Comparison of ENCODE assay signal across 1 cellular context in the genomic region with DNA sequence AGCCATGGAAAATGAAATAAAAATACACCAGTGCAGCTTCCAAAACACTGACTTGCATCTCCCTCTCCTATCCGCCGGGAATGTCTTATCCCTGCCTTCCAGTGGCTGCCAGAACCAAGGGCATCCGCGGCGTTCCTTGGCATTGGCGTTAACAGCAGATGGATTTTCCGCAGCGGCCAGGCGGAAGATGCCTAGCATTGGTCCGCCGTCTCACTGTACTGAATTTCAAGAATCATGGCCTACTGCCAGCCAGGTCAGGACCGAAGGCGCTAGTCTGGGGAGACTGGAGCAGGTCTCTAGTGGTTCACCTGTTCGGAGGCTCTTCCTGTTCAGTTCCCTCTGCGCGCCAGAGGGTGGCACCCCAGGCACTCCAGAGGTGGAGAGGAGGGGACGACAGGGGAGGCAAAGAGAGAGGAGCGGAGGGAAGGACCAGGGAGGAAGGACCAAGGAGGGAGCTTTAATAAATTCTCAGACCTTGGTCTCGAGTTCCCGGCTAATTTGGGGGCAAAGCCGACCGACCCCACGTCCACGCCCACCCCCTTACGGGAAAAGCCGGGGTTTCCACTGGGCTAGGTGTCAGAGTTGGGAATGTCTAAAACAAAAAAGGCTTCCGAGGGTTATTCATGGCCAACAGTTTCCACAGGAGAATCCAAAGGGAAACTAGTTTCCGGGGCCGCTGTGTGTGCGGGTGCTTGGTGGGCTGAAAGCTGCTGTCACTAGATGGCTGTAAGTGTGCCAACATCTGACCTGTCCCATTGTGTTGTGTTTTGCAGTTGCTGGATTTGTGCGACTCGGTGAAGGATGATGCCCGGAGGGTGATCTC.
TF ChIP-seq lines count a peak whose summit lies in the region.

No MANE protein-coding gene starts in this region.

TF ChIP-seq in HepG2, 621 proteins besides CTCF, POLR2A, EP300 and RAD21 (continued from another document and continues in another):
- TF ChIP-seq, protein P1, sequence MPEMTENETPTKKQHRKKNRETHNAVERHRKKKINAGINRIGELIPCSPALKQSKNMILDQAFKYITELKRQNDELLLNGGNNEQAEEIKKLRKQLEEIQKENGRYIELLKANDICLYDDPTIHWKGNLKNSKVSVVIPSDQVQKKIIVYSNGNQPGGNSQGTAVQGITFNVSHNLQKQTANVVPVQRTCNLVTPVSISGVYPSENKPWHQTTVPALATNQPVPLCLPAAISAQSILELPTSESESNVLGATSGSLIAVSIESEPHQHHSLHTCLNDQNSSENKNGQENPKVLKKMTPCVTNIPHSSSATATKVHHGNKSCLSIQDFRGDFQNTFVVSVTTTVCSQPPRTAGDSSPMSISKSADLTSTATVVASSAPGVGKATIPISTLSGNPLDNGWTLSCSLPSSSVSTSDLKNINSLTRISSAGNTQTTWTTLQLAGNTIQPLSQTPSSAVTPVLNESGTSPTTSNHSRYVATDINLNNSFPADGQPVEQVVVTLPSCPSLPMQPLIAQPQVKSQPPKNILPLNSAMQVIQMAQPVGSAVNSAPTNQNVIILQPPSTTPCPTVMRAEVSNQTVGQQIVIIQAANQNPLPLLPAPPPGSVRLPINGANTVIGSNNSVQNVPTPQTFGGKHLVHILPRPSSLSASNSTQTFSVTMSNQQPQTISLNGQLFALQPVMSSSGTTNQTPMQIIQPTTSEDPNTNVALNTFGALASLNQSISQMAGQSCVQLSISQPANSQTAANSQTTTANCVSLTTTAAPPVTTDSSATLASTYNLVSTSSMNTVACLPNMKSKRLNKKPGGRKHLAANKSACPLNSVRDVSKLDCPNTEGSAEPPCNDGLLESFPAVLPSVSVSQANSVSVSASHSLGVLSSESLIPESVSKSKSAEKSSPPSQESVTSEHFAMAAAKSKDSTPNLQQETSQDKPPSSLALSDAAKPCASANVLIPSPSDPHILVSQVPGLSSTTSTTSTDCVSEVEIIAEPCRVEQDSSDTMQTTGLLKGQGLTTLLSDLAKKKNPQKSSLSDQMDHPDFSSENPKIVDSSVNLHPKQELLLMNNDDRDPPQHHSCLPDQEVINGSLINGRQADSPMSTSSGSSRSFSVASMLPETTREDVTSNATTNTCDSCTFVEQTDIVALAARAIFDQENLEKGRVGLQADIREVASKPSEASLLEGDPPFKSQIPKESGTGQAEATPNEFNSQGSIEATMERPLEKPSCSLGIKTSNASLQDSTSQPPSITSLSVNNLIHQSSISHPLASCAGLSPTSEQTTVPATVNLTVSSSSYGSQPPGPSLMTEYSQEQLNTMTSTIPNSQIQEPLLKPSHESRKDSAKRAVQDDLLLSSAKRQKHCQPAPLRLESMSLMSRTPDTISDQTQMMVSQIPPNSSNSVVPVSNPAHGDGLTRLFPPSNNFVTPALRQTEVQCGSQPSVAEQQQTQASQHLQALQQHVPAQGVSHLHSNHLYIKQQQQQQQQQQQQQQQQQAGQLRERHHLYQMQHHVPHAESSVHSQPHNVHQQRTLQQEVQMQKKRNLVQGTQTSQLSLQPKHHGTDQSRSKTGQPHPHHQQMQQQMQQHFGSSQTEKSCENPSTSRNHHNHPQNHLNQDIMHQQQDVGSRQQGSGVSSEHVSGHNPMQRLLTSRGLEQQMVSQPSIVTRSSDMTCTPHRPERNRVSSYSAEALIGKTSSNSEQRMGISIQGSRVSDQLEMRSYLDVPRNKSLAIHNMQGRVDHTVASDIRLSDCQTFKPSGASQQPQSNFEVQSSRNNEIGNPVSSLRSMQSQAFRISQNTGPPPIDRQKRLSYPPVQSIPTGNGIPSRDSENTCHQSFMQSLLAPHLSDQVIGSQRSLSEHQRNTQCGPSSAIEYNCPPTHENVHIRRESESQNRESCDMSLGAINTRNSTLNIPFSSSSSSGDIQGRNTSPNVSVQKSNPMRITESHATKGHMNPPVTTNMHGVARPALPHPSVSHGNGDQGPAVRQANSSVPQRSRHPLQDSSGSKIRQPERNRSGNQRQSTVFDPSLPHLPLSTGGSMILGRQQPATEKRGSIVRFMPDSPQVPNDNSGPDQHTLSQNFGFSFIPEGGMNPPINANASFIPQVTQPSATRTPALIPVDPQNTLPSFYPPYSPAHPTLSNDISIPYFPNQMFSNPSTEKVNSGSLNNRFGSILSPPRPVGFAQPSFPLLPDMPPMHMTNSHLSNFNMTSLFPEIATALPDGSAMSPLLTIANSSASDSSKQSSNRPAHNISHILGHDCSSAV (CRISPR knock-in tag; IDR thresholded peaks at IDR 0.05; ENCODE audit: borderline replicate concordance), result no peak
- TF ChIP-seq SP2 (CRISPR knock-in tag; IDR thresholded peaks at IDR 0.05) (no peak), SIX1 (CRISPR knock-in tag; IDR thresholded peaks at IDR 0.05; ENCODE audit: borderline replicate concordance) (no peak), ZNF33B (CRISPR knock-in tag; IDR thresholded peaks at IDR 0.05) (no peak), HOXA5 (CRISPR knock-in tag; IDR thresholded peaks at IDR 0.05) (peak; percentile 28; the same call in 1 of the 2 replicates), DPF2 (CRISPR knock-in tag; IDR thresholded peaks at IDR 0.05; ENCODE audit: borderline replicate concordance, low read depth) (no peak), ELF4 (CRISPR knock-in tag; IDR thresholded peaks at IDR 0.05; ENCODE audit: borderline replicate concordance) (no peak), KLF15 (CRISPR knock-in tag; IDR thresholded peaks at IDR 0.05; ENCODE audit: borderline replicate concordance) (no peak), ZNF768 (CRISPR knock-in tag; IDR thresholded peaks at IDR 0.05) (0 out of 2 replicates have a peak, but pooled peaks have one; percentile 19), BRCA1 (CRISPR knock-in tag; IDR thresholded peaks at IDR 0.05) (no peak), ATF7 (IDR thresholded peaks at IDR 0.05) (no peak), ATF7 (CRISPR knock-in tag; IDR thresholded peaks at IDR 0.05) (no peak), DMAP1 (CRISPR knock-in tag; IDR thresholded peaks at IDR 0.05) (no peak), ZNF629 (CRISPR knock-in tag; conservative IDR thresholded peaks at IDR 0.05) (no peak)
- TF ChIP-seq, protein P2, sequence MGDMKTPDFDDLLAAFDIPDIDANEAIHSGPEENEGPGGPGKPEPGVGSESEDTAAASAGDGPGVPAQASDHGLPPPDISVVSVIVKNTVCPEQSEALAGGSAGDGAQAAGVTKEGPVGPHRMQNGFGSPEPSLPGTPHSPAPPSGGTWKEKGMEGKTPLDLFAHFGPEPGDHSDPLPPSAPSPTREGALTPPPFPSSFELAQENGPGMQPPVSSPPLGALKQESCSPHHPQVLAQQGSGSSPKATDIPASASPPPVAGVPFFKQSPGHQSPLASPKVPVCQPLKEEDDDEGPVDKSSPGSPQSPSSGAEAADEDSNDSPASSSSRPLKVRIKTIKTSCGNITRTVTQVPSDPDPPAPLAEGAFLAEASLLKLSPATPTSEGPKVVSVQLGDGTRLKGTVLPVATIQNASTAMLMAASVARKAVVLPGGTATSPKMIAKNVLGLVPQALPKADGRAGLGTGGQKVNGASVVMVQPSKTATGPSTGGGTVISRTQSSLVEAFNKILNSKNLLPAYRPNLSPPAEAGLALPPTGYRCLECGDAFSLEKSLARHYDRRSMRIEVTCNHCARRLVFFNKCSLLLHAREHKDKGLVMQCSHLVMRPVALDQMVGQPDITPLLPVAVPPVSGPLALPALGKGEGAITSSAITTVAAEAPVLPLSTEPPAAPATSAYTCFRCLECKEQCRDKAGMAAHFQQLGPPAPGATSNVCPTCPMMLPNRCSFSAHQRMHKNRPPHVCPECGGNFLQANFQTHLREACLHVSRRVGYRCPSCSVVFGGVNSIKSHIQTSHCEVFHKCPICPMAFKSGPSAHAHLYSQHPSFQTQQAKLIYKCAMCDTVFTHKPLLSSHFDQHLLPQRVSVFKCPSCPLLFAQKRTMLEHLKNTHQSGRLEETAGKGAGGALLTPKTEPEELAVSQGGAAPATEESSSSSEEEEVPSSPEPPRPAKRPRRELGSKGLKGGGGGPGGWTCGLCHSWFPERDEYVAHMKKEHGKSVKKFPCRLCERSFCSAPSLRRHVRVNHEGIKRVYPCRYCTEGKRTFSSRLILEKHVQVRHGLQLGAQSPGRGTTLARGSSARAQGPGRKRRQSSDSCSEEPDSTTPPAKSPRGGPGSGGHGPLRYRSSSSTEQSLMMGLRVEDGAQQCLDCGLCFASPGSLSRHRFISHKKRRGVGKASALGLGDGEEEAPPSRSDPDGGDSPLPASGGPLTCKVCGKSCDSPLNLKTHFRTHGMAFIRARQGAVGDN (CRISPR knock-in tag; IDR thresholded peaks at IDR 0.05), result peak; percentile 63
- TF ChIP-seq, protein P3, sequence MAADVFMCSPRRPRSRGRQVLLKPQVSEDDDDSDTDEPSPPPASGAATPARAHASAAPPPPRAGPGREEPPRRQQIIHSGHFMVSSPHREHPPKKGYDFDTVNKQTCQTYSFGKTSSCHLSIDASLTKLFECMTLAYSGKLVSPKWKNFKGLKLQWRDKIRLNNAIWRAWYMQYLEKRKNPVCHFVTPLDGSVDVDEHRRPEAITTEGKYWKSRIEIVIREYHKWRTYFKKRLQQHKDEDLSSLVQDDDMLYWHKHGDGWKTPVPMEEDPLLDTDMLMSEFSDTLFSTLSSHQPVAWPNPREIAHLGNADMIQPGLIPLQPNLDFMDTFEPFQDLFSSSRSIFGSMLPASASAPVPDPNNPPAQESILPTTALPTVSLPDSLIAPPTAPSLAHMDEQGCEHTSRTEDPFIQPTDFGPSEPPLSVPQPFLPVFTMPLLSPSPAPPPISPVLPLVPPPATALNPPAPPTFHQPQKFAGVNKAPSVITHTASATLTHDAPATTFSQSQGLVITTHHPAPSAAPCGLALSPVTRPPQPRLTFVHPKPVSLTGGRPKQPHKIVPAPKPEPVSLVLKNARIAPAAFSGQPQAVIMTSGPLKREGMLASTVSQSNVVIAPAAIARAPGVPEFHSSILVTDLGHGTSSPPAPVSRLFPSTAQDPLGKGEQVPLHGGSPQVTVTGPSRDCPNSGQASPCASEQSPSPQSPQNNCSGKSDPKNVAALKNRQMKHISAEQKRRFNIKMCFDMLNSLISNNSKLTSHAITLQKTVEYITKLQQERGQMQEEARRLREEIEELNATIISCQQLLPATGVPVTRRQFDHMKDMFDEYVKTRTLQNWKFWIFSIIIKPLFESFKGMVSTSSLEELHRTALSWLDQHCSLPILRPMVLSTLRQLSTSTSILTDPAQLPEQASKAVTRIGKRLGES (CRISPR knock-in tag; IDR thresholded peaks at IDR 0.05; ENCODE audit: borderline replicate concordance), result no peak
- TF ChIP-seq, protein P4, sequence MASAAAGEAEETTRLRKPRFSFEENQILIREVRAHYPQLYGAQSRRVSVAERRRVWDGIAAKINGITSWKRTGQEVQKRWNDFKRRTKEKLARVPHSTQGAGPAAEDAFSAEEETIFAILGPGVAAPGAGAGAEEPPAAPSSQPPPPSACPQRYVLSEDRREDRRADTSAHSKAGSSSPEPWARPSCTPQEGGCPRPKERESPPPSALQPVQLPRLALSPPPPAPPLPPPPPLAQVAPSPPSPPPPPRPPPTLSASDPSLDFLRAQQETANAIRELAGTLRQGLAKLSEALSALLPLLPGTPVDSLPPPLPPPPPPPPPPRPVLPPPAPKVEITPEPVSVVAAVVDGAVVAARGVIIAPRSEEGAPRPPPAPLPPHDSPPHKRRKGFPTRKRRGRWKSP (CRISPR knock-in tag; IDR thresholded peaks at IDR 0.05), result no peak
- TF ChIP-seq, protein P5, sequence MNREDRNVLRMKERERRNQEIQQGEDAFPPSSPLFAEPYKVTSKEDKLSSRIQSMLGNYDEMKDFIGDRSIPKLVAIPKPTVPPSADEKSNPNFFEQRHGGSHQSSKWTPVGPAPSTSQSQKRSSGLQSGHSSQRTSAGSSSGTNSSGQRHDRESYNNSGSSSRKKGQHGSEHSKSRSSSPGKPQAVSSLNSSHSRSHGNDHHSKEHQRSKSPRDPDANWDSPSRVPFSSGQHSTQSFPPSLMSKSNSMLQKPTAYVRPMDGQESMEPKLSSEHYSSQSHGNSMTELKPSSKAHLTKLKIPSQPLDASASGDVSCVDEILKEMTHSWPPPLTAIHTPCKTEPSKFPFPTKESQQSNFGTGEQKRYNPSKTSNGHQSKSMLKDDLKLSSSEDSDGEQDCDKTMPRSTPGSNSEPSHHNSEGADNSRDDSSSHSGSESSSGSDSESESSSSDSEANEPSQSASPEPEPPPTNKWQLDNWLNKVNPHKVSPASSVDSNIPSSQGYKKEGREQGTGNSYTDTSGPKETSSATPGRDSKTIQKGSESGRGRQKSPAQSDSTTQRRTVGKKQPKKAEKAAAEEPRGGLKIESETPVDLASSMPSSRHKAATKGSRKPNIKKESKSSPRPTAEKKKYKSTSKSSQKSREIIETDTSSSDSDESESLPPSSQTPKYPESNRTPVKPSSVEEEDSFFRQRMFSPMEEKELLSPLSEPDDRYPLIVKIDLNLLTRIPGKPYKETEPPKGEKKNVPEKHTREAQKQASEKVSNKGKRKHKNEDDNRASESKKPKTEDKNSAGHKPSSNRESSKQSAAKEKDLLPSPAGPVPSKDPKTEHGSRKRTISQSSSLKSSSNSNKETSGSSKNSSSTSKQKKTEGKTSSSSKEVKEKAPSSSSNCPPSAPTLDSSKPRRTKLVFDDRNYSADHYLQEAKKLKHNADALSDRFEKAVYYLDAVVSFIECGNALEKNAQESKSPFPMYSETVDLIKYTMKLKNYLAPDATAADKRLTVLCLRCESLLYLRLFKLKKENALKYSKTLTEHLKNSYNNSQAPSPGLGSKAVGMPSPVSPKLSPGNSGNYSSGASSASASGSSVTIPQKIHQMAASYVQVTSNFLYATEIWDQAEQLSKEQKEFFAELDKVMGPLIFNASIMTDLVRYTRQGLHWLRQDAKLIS (CRISPR knock-in tag; IDR thresholded peaks at IDR 0.05), result no peak
- TF ChIP-seq, protein P6, sequence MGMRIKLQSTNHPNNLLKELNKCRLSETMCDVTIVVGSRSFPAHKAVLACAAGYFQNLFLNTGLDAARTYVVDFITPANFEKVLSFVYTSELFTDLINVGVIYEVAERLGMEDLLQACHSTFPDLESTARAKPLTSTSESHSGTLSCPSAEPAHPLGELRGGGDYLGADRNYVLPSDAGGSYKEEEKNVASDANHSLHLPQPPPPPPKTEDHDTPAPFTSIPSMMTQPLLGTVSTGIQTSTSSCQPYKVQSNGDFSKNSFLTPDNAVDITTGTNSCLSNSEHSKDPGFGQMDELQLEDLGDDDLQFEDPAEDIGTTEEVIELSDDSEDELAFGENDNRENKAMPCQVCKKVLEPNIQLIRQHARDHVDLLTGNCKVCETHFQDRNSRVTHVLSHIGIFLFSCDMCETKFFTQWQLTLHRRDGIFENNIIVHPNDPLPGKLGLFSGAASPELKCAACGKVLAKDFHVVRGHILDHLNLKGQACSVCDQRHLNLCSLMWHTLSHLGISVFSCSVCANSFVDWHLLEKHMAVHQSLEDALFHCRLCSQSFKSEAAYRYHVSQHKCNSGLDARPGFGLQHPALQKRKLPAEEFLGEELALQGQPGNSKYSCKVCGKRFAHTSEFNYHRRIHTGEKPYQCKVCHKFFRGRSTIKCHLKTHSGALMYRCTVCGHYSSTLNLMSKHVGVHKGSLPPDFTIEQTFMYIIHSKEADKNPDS (CRISPR knock-in tag; IDR thresholded peaks at IDR 0.05), result no peak
- TF ChIP-seq, protein P7, sequence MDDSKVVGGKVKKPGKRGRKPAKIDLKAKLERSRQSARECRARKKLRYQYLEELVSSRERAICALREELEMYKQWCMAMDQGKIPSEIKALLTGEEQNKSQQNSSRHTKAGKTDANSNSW (CRISPR knock-in tag; IDR thresholded peaks at IDR 0.05; ENCODE audit: borderline replicate concordance), result no peak
- TF ChIP-seq, protein P8, sequence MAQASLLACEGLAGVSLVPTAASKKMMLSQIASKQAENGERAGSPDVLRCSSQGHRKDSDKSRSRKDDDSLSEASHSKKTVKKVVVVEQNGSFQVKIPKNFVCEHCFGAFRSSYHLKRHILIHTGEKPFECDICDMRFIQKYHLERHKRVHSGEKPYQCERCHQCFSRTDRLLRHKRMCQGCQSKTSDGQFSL (CRISPR knock-in tag; IDR thresholded peaks at IDR 0.05), result no peak
- TF ChIP-seq, protein P9, sequence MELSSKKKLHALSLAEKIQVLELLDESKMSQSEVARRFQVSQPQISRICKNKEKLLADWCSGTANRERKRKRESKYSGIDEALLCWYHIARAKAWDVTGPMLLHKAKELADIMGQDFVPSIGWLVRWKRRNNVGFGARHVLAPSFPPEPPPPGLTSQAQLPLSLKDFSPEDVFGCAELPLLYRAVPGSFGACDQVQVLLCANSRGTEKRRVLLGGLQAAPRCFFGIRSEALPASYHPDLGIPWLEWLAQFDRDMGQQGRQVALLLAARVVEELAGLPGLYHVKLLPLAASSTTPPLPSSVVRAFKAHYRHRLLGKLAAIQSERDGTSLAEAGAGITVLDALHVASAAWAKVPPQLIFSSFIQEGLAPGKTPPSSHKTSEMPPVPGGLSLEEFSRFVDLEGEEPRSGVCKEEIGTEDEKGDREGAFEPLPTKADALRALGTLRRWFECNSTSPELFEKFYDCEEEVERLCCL (CRISPR knock-in tag; IDR thresholded peaks at IDR 0.05; ENCODE audit: borderline replicate concordance), result no peak
